ENCODE assay signal across 8 cellular contexts in genomic region chr15:55289011-55289572, GRCh38. TPM values are rescaled to one million over a fixed set of nuclear protein-coding genes. Genes with fewer than 3 reads are reported as not detected.
DNase-seq lines count a peak whose midpoint lies in the region; ATAC-seq and TF ChIP-seq lines count a peak whose summit lies in the region.

No MANE protein-coding gene starts in this region.

- H3K27ac Mint-ChIP-seq in activated CD8-positive, alpha-beta T cell treated with anti-CD3 and anti-CD28 coated beads, Interleukin-2, amount 10 ng/mL, durations not matched to agents 7 days and 5 days = peak overlapping the region; percentile 83
- peak overlapping the region; percentile 97 to 99 for H3K27ac Mint-ChIP-seq in natural killer cell treated with Interleukin-12 subunit alpha and Interleukin-12 subunit beta and Interleukin-15 and Interleukin-18, amount 100 ng/mL, for 72 hours

- DNase-seq in AG10803 (ENCODE audit: low read depth) (peak; percentile 48), LHCN-M2 (ENCODE audit: low read depth) (peak; percentile 8), SW480 (ENCODE audit: low spot score) (no peak), NCI-H1092 (lab: John Stamatoyannopoulos, UW) (no peak)
- DNase-seq in activated CD8-positive, alpha-beta T cell treated with anti-CD3 and anti-CD28 coated beads, Interleukin-2, amount 10 ng/mL, durations not matched to agents 7 days and 5 days = peak; percentile 55
- DNase-seq in natural killer cell treated with Interleukin-12 subunit alpha and Interleukin-12 subunit beta and Interleukin-15 and Interleukin-18, amount 100 ng/mL, for 72 hours (ENCODE audit: low spot score) = peak; percentile 76

- CTCF ChIA-PET in activated CD8-positive, alpha-beta T cell treated with anti-CD3 and anti-CD28 coated beads, Interleukin-2, amount 10 ng/mL, durations not matched to agents 7 days and 5 days (lab: Charles Lee) = interaction anchor here (1.0 to 2.4 kb wide), 3 partner anchors 20 to 71 kb away, joined by 3 to 21 read pairs (median 5); no protein-coding TSS in a partner anchor

- ATAC-seq in GM18870 (IDR thresholded peaks at IDR 0.05; ENCODE audit: unreplicated experiment) = peak; percentile 10
- ATAC-seq in activated CD8-positive, alpha-beta T cell treated with anti-CD3 and anti-CD28 coated beads, Interleukin-2, amount 10 ng/mL, durations not matched to agents 7 days and 5 days = peak; percentile 20
- peak; percentile 46 for ATAC-seq in esophagus mucosa
- ATAC-seq in natural killer cell treated with Interleukin-12 subunit alpha and Interleukin-12 subunit beta and Interleukin-15 and Interleukin-18, amount 100 ng/mL, for 72 hours = peak; percentile 52 to 58

- H3K4me3 Mint-ChIP-seq in activated CD8-positive, alpha-beta T cell treated with anti-CD3 and anti-CD28 coated beads, Interleukin-2, amount 10 ng/mL, durations not matched to agents 7 days and 5 days = peak overlapping the region; percentile 86
- H3K4me3 Mint-ChIP-seq in natural killer cell treated with Interleukin-12 subunit alpha and Interleukin-12 subunit beta and Interleukin-15 and Interleukin-18, amount 100 ng/mL, for 72 hours = peak overlapping the region; percentile 84

- H3K27me3 Mint-ChIP-seq in activated CD8-positive, alpha-beta T cell treated with anti-CD3 and anti-CD28 coated beads, Interleukin-2, amount 10 ng/mL, durations not matched to agents 7 days and 5 days (ENCODE audit: low read depth) = no peaks in the 10 kb centered on the region
- H3K27me3 Mint-ChIP-seq in natural killer cell treated with Interleukin-12 subunit alpha and Interleukin-12 subunit beta and Interleukin-15 and Interleukin-18, amount 100 ng/mL, for 72 hours = no peaks in the 10 kb centered on the region

- peak overlapping the region; percentile 90 for H3K4me3 ChIP-seq in AG10803 (ENCODE audit: low read length)

- H3K9me3 Mint-ChIP-seq in activated CD8-positive, alpha-beta T cell treated with anti-CD3 and anti-CD28 coated beads, Interleukin-2, amount 10 ng/mL, durations not matched to agents 7 days and 5 days (ENCODE audit: insufficient read depth) = no peaks in the 10 kb centered on the region
- H3K9me3 Mint-ChIP-seq in natural killer cell treated with Interleukin-12 subunit alpha and Interleukin-12 subunit beta and Interleukin-15 and Interleukin-18, amount 100 ng/mL, for 72 hours = no peaks in the 10 kb centered on the region

- H3K4me1 Mint-ChIP-seq in activated CD8-positive, alpha-beta T cell treated with anti-CD3 and anti-CD28 coated beads, Interleukin-2, amount 10 ng/mL, durations not matched to agents 7 days and 5 days (ENCODE audit: low read depth) = peaks cover 48% of the 10 kb centered on the region
- H3K4me1 Mint-ChIP-seq in natural killer cell treated with Interleukin-12 subunit alpha and Interleukin-12 subunit beta and Interleukin-15 and Interleukin-18, amount 100 ng/mL, for 72 hours (ENCODE audit: low read depth in 2 of 2) = peaks cover 50 to 53% of the 10 kb centered on the region in 2 donors

- POLR2A ChIA-PET in activated CD8-positive, alpha-beta T cell treated with anti-CD3 and anti-CD28 coated beads, Interleukin-2, amount 10 ng/mL, durations not matched to agents 7 days and 5 days (lab: Charles Lee) = interaction anchor here (0.9 kb wide), 1 partner anchor 21 kb away, joined by 3 read pairs; no protein-coding TSS in a partner anchor

- no peak for TF ChIP-seq CTCF in AG10803 (conservative IDR thresholded peaks at IDR 0.05; ENCODE audit: low read length)

- H3K36me3 Mint-ChIP-seq in activated CD8-positive, alpha-beta T cell treated with anti-CD3 and anti-CD28 coated beads, Interleukin-2, amount 10 ng/mL, durations not matched to agents 7 days and 5 days (ENCODE audit: low read depth) = peaks cover 38% of the 10 kb centered on the region
- peaks cover 32% of the 10 kb centered on the region for H3K36me3 Mint-ChIP-seq in natural killer cell treated with Interleukin-12 subunit alpha and Interleukin-12 subunit beta and Interleukin-15 and Interleukin-18, amount 100 ng/mL, for 72 hours

RNA-seq across cellular contexts. Expression of gene RAB27A, which starts 0.5 kb away (rescaled TPM):
- total RNA-seq in LHCN-M2 (2014; rRNA removed) (4.0 and 5.6 TPM in 2 replicates), esophagus mucosa (12.6 TPM)
- polyA plus RNA-seq in LHCN-M2 (2012) = 5.8 TPM
- total RNA-seq in activated CD8-positive, alpha-beta T cell treated with anti-CD3 and anti-CD28 coated beads, Interleukin-2, amount 10 ng/mL, durations not matched to agents 7 days and 5 days = 100 to 1,000 TPM; 102 to 105 TPM
- total RNA-seq in natural killer cell treated with Interleukin-12 subunit alpha and Interleukin-12 subunit beta and Interleukin-15 and Interleukin-18, amount 100 ng/mL, for 72 hours = 100 to 1,000 TPM; 136 to 243 TPM

RNA-seq across cellular contexts. Expression of gene PIGBOS1, which starts 29.8 kb away (rescaled TPM):
- total RNA-seq in LHCN-M2 (2014; rRNA removed) = 7.0 and 15.0 TPM in 2 replicates
- polyA plus RNA-seq in LHCN-M2 (2012) = 8.0 TPM
- 10 to 100 TPM in 1 of 2 experiments, 1 to 10 TPM in 1; 8.9 to 12.2 TPM for total RNA-seq in activated CD8-positive, alpha-beta T cell treated with anti-CD3 and anti-CD28 coated beads, Interleukin-2, amount 10 ng/mL, durations not matched to agents 7 days and 5 days
- total RNA-seq in esophagus mucosa = 4.5 TPM
- 10 to 100 TPM; 13.2 to 13.3 TPM for total RNA-seq in natural killer cell treated with Interleukin-12 subunit alpha and Interleukin-12 subunit beta and Interleukin-15 and Interleukin-18, amount 100 ng/mL, for 72 hours

RNA-seq across cellular contexts. Expression of gene PIGB, which starts 29.9 kb away (rescaled TPM):
- total RNA-seq in LHCN-M2 (2014; rRNA removed) = 12.9 and 19.7 TPM in 2 replicates
- 7.7 TPM for polyA plus RNA-seq in LHCN-M2 (2012)
- total RNA-seq in activated CD8-positive, alpha-beta T cell treated with anti-CD3 and anti-CD28 coated beads, Interleukin-2, amount 10 ng/mL, durations not matched to agents 7 days and 5 days = 10 to 100 TPM; 16.4 to 23.7 TPM
- total RNA-seq in esophagus mucosa = 9.1 TPM
- 10 to 100 TPM; 18.4 to 27.5 TPM for total RNA-seq in natural killer cell treated with Interleukin-12 subunit alpha and Interleukin-12 subunit beta and Interleukin-15 and Interleukin-18, amount 100 ng/mL, for 72 hours

Comparison
In these comparisons a context has a peak if more than half of its experiments do, and no peak if none do; other contexts are left out.
1. DNase-seq: peak in AG10803 (single experiment), LHCN-M2 (single experiment), activated CD8-positive, alpha-beta T cell treated with anti-CD3 and anti-CD28 coated beads, Interleukin-2, amount 10 ng/mL, durations not matched to agents 7 days and 5 days (single experiment) and natural killer cell treated with Interleukin-12 subunit alpha and Interleukin-12 subunit beta and Interleukin-15 and Interleukin-18, amount 100 ng/mL, for 72 hours (single experiment); none in SW480 (single experiment) and NCI-H1092 (single experiment).
2. Peak in every context shown above with its lines, with median percentiles within 50 percentile points of each other: ATAC-seq.